In genomic region chr7:138970446-138970845, GRCh38 we compare ENCODE assay signal across 30 cellular contexts.
"Had no signal": no experiment of that assay in that cellular context is flagged by ENCODE, and none has a peak within 500 bp of the region (broad histone marks: within the 10 kb centered on the region; RNA-seq: fewer than 3 reads in every experiment).

No MANE protein-coding gene starts in this region.

- DNase-seq: Karpas-422, KBM-7, MM.1S, MV-4-11, NCI-H1092, NCI-H1105, NCI-H1417 treated with DMSO at 0.1 percent for 48 hours, NCI-H1436 treated with DMSO at 0.1 percent for 48 hours, NCI-H1694 treated with DMSO at 0.1 percent for 48 hours, NCI-H187 treated with DMSO at 0.1 percent for 48 hours, NCI-H2029 treated with DMSO at 0.1 percent for 48 hours, NCI-H2081 treated with DMSO at 0.1 percent for 48 hours, NCI-H2171 treated with DMSO at 0.1 percent for 48 hours, NCI-H2227 treated with DMSO at 0.1 percent for 48 hours, NCI-H345, NCI-H446, NCI-H510A treated with DMSO at 0.1 percent for 48 hours, NCI-H524 treated with DMSO at 0.1 percent for 48 hours, NCI-H526 treated with DMSO at 0.1 percent for 48 hours, NCI-H774, PC-9, SHP77, SIG-M5, SK-N-SH, SW 1271 had no signal

- ATAC-seq: Panc1, Right ventricle myocardium inferior had no signal

- H3K36me3 ChIP-seq: SJSA1 had no signal

- H3K9me3 ChIP-seq: SJSA1, SK-N-SH had no signal

- H3K27ac ChIP-seq: KMS-11, PC-9, RWPE1, SJSA1 had no signal

- H3K4me3 ChIP-seq: PC-9, SJSA1 had no signal

- H3K9ac ChIP-seq: KMS-11, SK-N-SH had no signal

- H3K27me3 ChIP-seq: SJSA1 had no signal
